Comparison of ENCODE assay signal across 10 cellular contexts in genomic region chr6:30844118-30844535, GRCh38. TPM values are rescaled to one million over a fixed set of nuclear protein-coding genes. Genes with fewer than 3 reads are reported as not detected.
DNase-seq lines count a peak whose midpoint lies in the region; ATAC-seq and TF ChIP-seq lines count a peak whose summit lies in the region.
"Had no signal": no experiment of that assay in that cellular context is flagged by ENCODE, and none has a peak within 500 bp of the region (broad histone marks: within the 10 kb centered on the region; RNA-seq: fewer than 3 reads in every experiment).

No MANE protein-coding gene starts in this region.

- no peaks in the 10 kb centered on the region for H3K9me3 ChIP-seq in thyroid gland
- H3K9me3 ChIP-seq: suprapubic skin had no signal

- peaks cover 38% of the 10 kb centered on the region for H3K4me1 Mint-ChIP-seq in HFFc6 (ENCODE audit: low read depth)
- H3K4me1 Mint-ChIP-seq in activated T-helper 17 cell treated with anti-CD3 and anti-CD28 coated beads, Interleukin-2, amount 50 U/mL, for 72 hours: peaks cover 11% of the 10 kb centered on the region
- H3K4me1 Mint-ChIP-seq in activated CD4-positive, alpha-beta T cell treated with anti-CD3 and anti-CD28 coated beads, Interleukin-2, amount 10 ng/mL, durations not matched to agents 24 days and 14 days: peaks cover 21% of the 10 kb centered on the region

- H3K9me3 Mint-ChIP-seq in HFFc6: no peaks in the 10 kb centered on the region
- H3K9me3 Mint-ChIP-seq in activated T-helper 17 cell treated with anti-CD3 and anti-CD28 coated beads, Interleukin-2, amount 50 U/mL, for 72 hours: no peaks in the 10 kb centered on the region
- H3K9me3 Mint-ChIP-seq in activated CD4-positive, alpha-beta T cell treated with anti-CD3 and anti-CD28 coated beads, Interleukin-2, amount 10 ng/mL, durations not matched to agents 24 days and 14 days: no peaks in the 10 kb centered on the region
- H3K9me3 Mint-ChIP-seq: IgD-negative memory B cell had no signal

- no peak for TF ChIP-seq POLR2A in thyroid gland (IDR thresholded peaks at IDR 0.05)

- ATAC-seq in activated T-helper 17 cell treated with anti-CD3 and anti-CD28 coated beads, Interleukin-2, amount 50 U/mL, for 72 hours (replicated peaks): no peak

- no peaks in the 10 kb centered on the region for H3K36me3 Mint-ChIP-seq in HFFc6 (ENCODE audit: low read depth)
- H3K36me3 Mint-ChIP-seq in activated T-helper 17 cell treated with anti-CD3 and anti-CD28 coated beads, Interleukin-2, amount 50 U/mL, for 72 hours (ENCODE audit: low read depth): no peaks in the 10 kb centered on the region
- no peaks in the 10 kb centered on the region for H3K36me3 Mint-ChIP-seq in activated CD4-positive, alpha-beta T cell treated with anti-CD3 and anti-CD28 coated beads, Interleukin-2, amount 10 ng/mL, durations not matched to agents 24 days and 14 days (ENCODE audit: low read depth)

- no peak for TF ChIP-seq CTCF in HFFc6 (IDR thresholded peaks at IDR 0.05)
- peak in 1 of 6 experiments; percentile 26 for TF ChIP-seq CTCF in thyroid gland (IDR thresholded peaks at IDR 0.05)

- peak; percentile 46 for DNase-seq in HFFc6
- peak; percentile 66 for DNase-seq in iPS-NIHi7 (ENCODE audit: extremely low spot score)
- peak; percentile 41 to 51 for DNase-seq in thyroid gland
- no peak for DNase-seq in RPMI8226
- DNase-seq in NCI-H1048 (lab: John Stamatoyannopoulos, UW): no peak
- no peak for DNase-seq in activated CD4-positive, alpha-beta T cell treated with anti-CD3 and anti-CD28 coated beads, Interleukin-2, amount 10 ng/mL, durations not matched to agents 24 days and 14 days
- DNase-seq: NCI-H524 treated with DMSO at 0.1 percent for 48 hours had no signal

- H3K36me3 ChIP-seq in thyroid gland: no peaks in the 10 kb centered on the region
- H3K36me3 ChIP-seq: suprapubic skin had no signal

- H3K27ac ChIP-seq in thyroid gland: peak overlapping the region; percentile 64 to 82 (median 79)
- H3K27ac ChIP-seq: suprapubic skin had no signal

- no peaks in the 10 kb centered on the region for H3K27me3 ChIP-seq in thyroid gland
- H3K27me3 ChIP-seq: suprapubic skin had no signal

- H3K4me3 Mint-ChIP-seq in HFFc6: no peak overlapping the region
- peak overlapping the region; percentile 46 for H3K4me3 Mint-ChIP-seq in activated T-helper 17 cell treated with anti-CD3 and anti-CD28 coated beads, Interleukin-2, amount 50 U/mL, for 72 hours
- H3K4me3 Mint-ChIP-seq in activated CD4-positive, alpha-beta T cell treated with anti-CD3 and anti-CD28 coated beads, Interleukin-2, amount 10 ng/mL, durations not matched to agents 24 days and 14 days: no peak overlapping the region
- H3K4me3 Mint-ChIP-seq: IgD-negative memory B cell had no signal

- WGBS in thyroid gland, 2 donors: 87 to 96% methylated on average over 3 of the region's 3 CpGs

- intact Hi-C loops in thyroid gland (cut with DNase I): no loop called here
- intact Hi-C loops in activated CD4-positive, alpha-beta T cell treated with anti-CD3 and anti-CD28 coated beads, Interleukin-2, amount 10 ng/mL, durations not matched to agents 24 days and 14 days (cut with micrococcal nuclease): no loop called here

- peaks cover 50 to 70% of the 10 kb centered on the region in 2 donors for H3K4me1 ChIP-seq in thyroid gland

- H3K27me3 Mint-ChIP-seq in HFFc6 (ENCODE audit: insufficient read depth): peaks cover 6% of the 10 kb centered on the region
- H3K27me3 Mint-ChIP-seq in activated T-helper 17 cell treated with anti-CD3 and anti-CD28 coated beads, Interleukin-2, amount 50 U/mL, for 72 hours: peaks cover 4% of the 10 kb centered on the region
- H3K27me3 Mint-ChIP-seq in activated CD4-positive, alpha-beta T cell treated with anti-CD3 and anti-CD28 coated beads, Interleukin-2, amount 10 ng/mL, durations not matched to agents 24 days and 14 days: no peaks in the 10 kb centered on the region

- H3K4me3 ChIP-seq in thyroid gland (replicated peaks in 1 of 3): no peak overlapping the region
- H3K4me3 ChIP-seq: suprapubic skin had no signal

- no peak overlapping the region; the same call in 1 of the 2 replicates for H3K27ac Mint-ChIP-seq in HFFc6
- H3K27ac Mint-ChIP-seq in activated T-helper 17 cell treated with anti-CD3 and anti-CD28 coated beads, Interleukin-2, amount 50 U/mL, for 72 hours: peak overlapping the region; percentile 80
- H3K27ac Mint-ChIP-seq in activated CD4-positive, alpha-beta T cell treated with anti-CD3 and anti-CD28 coated beads, Interleukin-2, amount 10 ng/mL, durations not matched to agents 24 days and 14 days: no peak overlapping the region

RNA-seq across cellular contexts. Expression of gene DDR1, which starts 40.2 kb away (rescaled TPM):
- total RNA-seq in HFFc6 (2021; fragmentation: NEBNext Ultra II Directional; extraction: Animal tissue kit (Norgen Biotek cat#: 25700)): 10 to 100 TPM; 28.0 to 42.5 (median 31.6) TPM
- total RNA-seq in activated T-helper 17 cell treated with anti-CD3 and anti-CD28 coated beads, Interleukin-2, amount 50 U/mL, for 72 hours: 10 to 100 TPM in 1 of 2 donors, 1 to 10 TPM in 1; 3.0 to 19.5 TPM
- total RNA-seq in thyroid gland: 100 to 1,000 TPM in 3 of 4 donors, 10 to 100 TPM in 1; 93.4 to 207 (median 131) TPM
- 18.8 and 22.9 TPM in 2 replicates for total RNA-seq in activated CD4-positive, alpha-beta T cell treated with anti-CD3 and anti-CD28 coated beads, Interleukin-2, amount 10 ng/mL, durations not matched to agents 24 days and 14 days

Comparison
In these comparisons a context has a peak if more than half of its experiments do, and no peak if none do; other contexts are left out.
1. DNase-seq: peak in HFFc6 (single experiment), iPS-NIHi7 (single experiment) and thyroid gland (2 of 2); none in RPMI8226 (single experiment), NCI-H1048 (single experiment) and activated CD4-positive, alpha-beta T cell treated with anti-CD3 and anti-CD28 coated beads, Interleukin-2, amount 10 ng/mL, durations not matched to agents 24 days and 14 days (single experiment).